22 cellular contexts compared by ENCODE assay signal in the genomic region with DNA sequence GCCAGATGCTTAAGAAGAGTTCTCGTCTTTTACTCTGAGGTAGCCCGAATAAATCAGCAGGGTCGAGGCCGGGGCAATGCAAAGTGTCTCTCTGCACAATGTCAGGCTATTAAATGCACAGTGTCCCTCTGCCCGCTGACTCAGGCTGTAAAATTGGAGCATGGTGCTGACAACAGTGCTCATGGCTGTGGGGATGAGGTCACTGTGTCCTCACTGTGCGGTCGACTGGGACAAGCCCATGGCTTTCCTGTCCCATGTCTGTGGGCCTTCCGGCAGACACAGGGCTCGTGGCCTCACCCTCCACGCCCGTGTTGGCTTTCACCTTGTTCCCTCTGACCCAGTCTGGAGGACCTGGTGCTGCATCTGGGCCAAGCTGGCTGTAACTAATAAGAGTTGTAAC. TPM values are rescaled to one million over a fixed set of nuclear protein-coding genes. Genes with fewer than 3 reads are reported as not detected.
DNase-seq lines count a peak whose midpoint lies in the region; ATAC-seq and TF ChIP-seq lines count a peak whose summit lies in the region.
"Had no signal": no experiment of that assay in that cellular context is flagged by ENCODE, and none has a peak within 500 bp of the region (broad histone marks: within the 10 kb centered on the region; RNA-seq: fewer than 3 reads in every experiment).

No MANE protein-coding gene starts in this region.

- CTCF ChIA-PET in activated CD8-positive, alpha-beta memory T cell treated with anti-CD3 and anti-CD28 coated beads, Interleukin-2, amount 10 ng/mL, durations not matched to agents 7 days and 5 days (lab: Charles Lee): interaction anchor here (1.2 to 1.8 kb wide), 2 partner anchors 10 to 100 kb away, joined by 4 to 7 read pairs; no protein-coding TSS in a partner anchor

- no peak for TF ChIP-seq CTCF in Peyer's patch (IDR thresholded peaks at IDR 0.05)
- TF ChIP-seq CTCF in nephron progenitor cell (IDR thresholded peaks at IDR 0.05): no peak

- H3K27ac Mint-ChIP-seq in nephron progenitor cell: peak overlapping the region; percentile 32
- no peak overlapping the region for H3K27ac Mint-ChIP-seq in activated CD8-positive, alpha-beta memory T cell treated with anti-CD3 and anti-CD28 coated beads, Interleukin-2, amount 10 ng/mL, durations not matched to agents 7 days and 5 days
- no peak overlapping the region for H3K27ac Mint-ChIP-seq in stimulated activated memory B cell treated with anti-CD40 and anti-IgM and Interleukin-4, amounts not matched to agents 10 μg/mL and 1 μg/mL and 100 μg/mL, for 72 hours

- intact Hi-C loops in Right ventricle myocardium superior (cut with DNase I): no loop called here

- ATAC-seq in Right ventricle myocardium superior (ENCODE audit: poor library complexity): peak; percentile 87
- ATAC-seq in activated CD8-positive, alpha-beta memory T cell treated with anti-CD3 and anti-CD28 coated beads, Interleukin-2, amount 10 ng/mL, durations not matched to agents 7 days and 5 days: no peak
- ATAC-seq in stimulated activated memory B cell treated with anti-CD40 and anti-IgM and Interleukin-4, amounts not matched to agents 10 μg/mL and 1 μg/mL and 100 μg/mL, for 72 hours: no peak
- ATAC-seq: A549, body of pancreas had no signal

- no peaks in the 10 kb centered on the region for H3K9me3 ChIP-seq in Peyer's patch
- H3K9me3 ChIP-seq: A549, body of pancreas had no signal

- in situ Hi-C loops in Caki2 (cut with HindIII; ENCODE audit: low pct_unique_long_range_greater_than_20kb, low sequenced_read_pairs): no loop called here

- peaks cover 15% of the 10 kb centered on the region for H3K36me3 Mint-ChIP-seq in nephron progenitor cell (ENCODE audit: low read depth)
- peaks cover 1% of the 10 kb centered on the region for H3K36me3 Mint-ChIP-seq in activated CD8-positive, alpha-beta memory T cell treated with anti-CD3 and anti-CD28 coated beads, Interleukin-2, amount 10 ng/mL, durations not matched to agents 7 days and 5 days
- H3K36me3 Mint-ChIP-seq in stimulated activated memory B cell treated with anti-CD40 and anti-IgM and Interleukin-4, amounts not matched to agents 10 μg/mL and 1 μg/mL and 100 μg/mL, for 72 hours: peaks cover 22% of the 10 kb centered on the region

- H3K9me3 Mint-ChIP-seq in nephron progenitor cell: no peaks in the 10 kb centered on the region
- H3K9me3 Mint-ChIP-seq in activated CD8-positive, alpha-beta memory T cell treated with anti-CD3 and anti-CD28 coated beads, Interleukin-2, amount 10 ng/mL, durations not matched to agents 7 days and 5 days (ENCODE audit: low read depth): no peaks in the 10 kb centered on the region
- H3K9me3 Mint-ChIP-seq in stimulated activated memory B cell treated with anti-CD40 and anti-IgM and Interleukin-4, amounts not matched to agents 10 μg/mL and 1 μg/mL and 100 μg/mL, for 72 hours: no peaks in the 10 kb centered on the region

- H3K36me3 ChIP-seq in Peyer's patch: no peaks in the 10 kb centered on the region

- DNase-seq in Caki2 (ENCODE audit: low read depth) (peak; percentile 59), Peyer's patch (peak in 2 of 3 donors; percentile 63 to 77), Right ventricle myocardium superior (peak; percentile 47), nephron progenitor cell (no peak), NCI-H526 (lab: John Stamatoyannopoulos, UW) (no peak), SKM-1 (lab: John Stamatoyannopoulos, UW; ENCODE audit: unreplicated experiment) (no peak)
- no peak for DNase-seq in activated CD8-positive, alpha-beta memory T cell treated with anti-CD3 and anti-CD28 coated beads, Interleukin-2, amount 10 ng/mL, durations not matched to agents 7 days and 5 days
- DNase-seq: activated CD4-positive, CD25-positive, alpha-beta regulatory T cell treated with anti-CD3 and anti-CD28 coated beads, Interleukin-2, amount 50 U/mL, for 72 hours; activated CD8-positive, alpha-beta memory T cell treated with anti-CD3 and anti-CD28 coated beads, Interleukin-2, amount 50 U/mL, for 4 hours; activated naive CD4-positive, alpha-beta T cell treated with Interleukin-2 at 50 U/mL for 16 hours; body of pancreas; CD4-positive, CD25-positive, alpha-beta regulatory T cell; DND-41; effector CD4-positive, alpha-beta T cell; NCI-H146; NCI-H446; nucleus accumbens; T-helper 2 cell had no signal

- H3K4me1 Mint-ChIP-seq in nephron progenitor cell: peaks cover 44% of the 10 kb centered on the region
- no peaks in the 10 kb centered on the region for H3K4me1 Mint-ChIP-seq in activated CD8-positive, alpha-beta memory T cell treated with anti-CD3 and anti-CD28 coated beads, Interleukin-2, amount 10 ng/mL, durations not matched to agents 7 days and 5 days
- H3K4me1 Mint-ChIP-seq in stimulated activated memory B cell treated with anti-CD40 and anti-IgM and Interleukin-4, amounts not matched to agents 10 μg/mL and 1 μg/mL and 100 μg/mL, for 72 hours: no peaks in the 10 kb centered on the region
- H3K4me1 Mint-ChIP-seq: CD4-positive, CD25-positive, alpha-beta regulatory T cell had no signal

- no peaks in the 10 kb centered on the region for H3K4me1 ChIP-seq in Peyer's patch
- H3K4me1 ChIP-seq: body of pancreas had no signal

- H3K4me3 Mint-ChIP-seq in nephron progenitor cell: no peak overlapping the region
- H3K4me3 Mint-ChIP-seq in activated CD8-positive, alpha-beta memory T cell treated with anti-CD3 and anti-CD28 coated beads, Interleukin-2, amount 10 ng/mL, durations not matched to agents 7 days and 5 days: no peak overlapping the region
- H3K4me3 Mint-ChIP-seq in stimulated activated memory B cell treated with anti-CD40 and anti-IgM and Interleukin-4, amounts not matched to agents 10 μg/mL and 1 μg/mL and 100 μg/mL, for 72 hours: no peak overlapping the region
- H3K4me3 Mint-ChIP-seq: CD4-positive, CD25-positive, alpha-beta regulatory T cell had no signal

- H3K27me3 ChIP-seq in Peyer's patch: no peaks in the 10 kb centered on the region
- H3K27me3 ChIP-seq: body of pancreas had no signal

- no peak overlapping the region for H3K4me3 ChIP-seq in Peyer's patch
- H3K4me3 ChIP-seq: A549, body of pancreas, lung, skin epidermis had no signal

- H3K27ac ChIP-seq in Peyer's patch: peak overlapping the region in 1 of 4 donors; percentile 45
- H3K27ac ChIP-seq: body of pancreas had no signal

- H3K27me3 Mint-ChIP-seq in nephron progenitor cell (ENCODE audit: low read depth, poor library complexity): no peaks in the 10 kb centered on the region
- no peaks in the 10 kb centered on the region for H3K27me3 Mint-ChIP-seq in activated CD8-positive, alpha-beta memory T cell treated with anti-CD3 and anti-CD28 coated beads, Interleukin-2, amount 10 ng/mL, durations not matched to agents 7 days and 5 days
- H3K27me3 Mint-ChIP-seq in stimulated activated memory B cell treated with anti-CD40 and anti-IgM and Interleukin-4, amounts not matched to agents 10 μg/mL and 1 μg/mL and 100 μg/mL, for 72 hours: no peaks in the 10 kb centered on the region

- no peak for TF ChIP-seq POLR2A in Peyer's patch (IDR thresholded peaks at IDR 0.05)

RNA-seq across cellular contexts. Expression of a gene that starts 14.6 kb away (rescaled TPM):
- 549 and 560 TPM in 2 replicates for total RNA-seq in Caki2 (2014; rRNA removed; shearing (Covaris generic); ENCODE audit: low replicate concordance)
- total RNA-seq in Peyer's patch: 10 to 100 TPM; 15.7 to 35.7 (median 32.3) TPM
- total RNA-seq in Right ventricle myocardium superior: 41.2 TPM
- total RNA-seq in activated CD8-positive, alpha-beta memory T cell treated with anti-CD3 and anti-CD28 coated beads, Interleukin-2, amount 10 ng/mL, durations not matched to agents 7 days and 5 days: 100 to 1,000 TPM; 113 to 140 TPM

Comparison
In these comparisons a context has a peak if more than half of its experiments do, and no peak if none do; other contexts are left out.
1. DNase-seq: peak in Caki2 (single experiment), Peyer's patch (2 of 3) and Right ventricle myocardium superior (single experiment); none in nephron progenitor cell (single experiment), activated CD8-positive, alpha-beta memory T cell treated with anti-CD3 and anti-CD28 coated beads, Interleukin-2, amount 10 ng/mL, durations not matched to agents 7 days and 5 days (single experiment), NCI-H526 (0 of 2) and SKM-1 (single experiment).